Comparison of ENCODE assay signal across 1 cellular context in genomic region chr1:58436615-58437297, GRCh38.
A peak's percentile ranks its signal among the peaks of the same experiment; 100 is the strongest.
TF ChIP-seq lines count a peak whose summit lies in the region.

No MANE protein-coding gene starts in this region.

TF ChIP-seq in H1, 55 proteins besides CTCF, POLR2A, EP300 and RAD21:
- peak; percentile 23; the same call in 1 of the 2 replicates for TF ChIP-seq MAFK (IDR thresholded peaks at IDR 0.05; ENCODE audit: low read depth, low read length)
- no peak for TF ChIP-seq BACH1 (IDR thresholded peaks at IDR 0.05; ENCODE audit: low read length)
TF ChIP-seq in H1: peak in this region for 1.
